In genomic region chr4:98700630-98701029, GRCh38 we compare ENCODE assay signal across 21 cellular contexts. TPM values are rescaled to one million over a fixed set of nuclear protein-coding genes. Genes with fewer than 3 reads are reported as not detected.
DNase-seq lines count a peak whose midpoint lies in the region; ATAC-seq and TF ChIP-seq lines count a peak whose summit lies in the region.
"Had no signal": no experiment of that assay in that cellular context is flagged by ENCODE, and none has a peak within 500 bp of the region (broad histone marks: within the 10 kb centered on the region; RNA-seq: fewer than 3 reads in every experiment).

No MANE protein-coding gene starts in this region.

- no peak overlapping the region for H3K4me3 ChIP-seq in esophagus muscularis mucosa
- H3K4me3 ChIP-seq: BLaER1 treated with 17β-estradiol and CSF1 and Interleukin-3, amounts not matched to agents 10 nM and 100 nM; GM12878; GM23338 had no signal

- H3K27ac ChIP-seq in esophagus muscularis mucosa (replicated peaks in 1 of 4) (no peak overlapping the region), temporal lobe (ENCODE audit: low read depth, low read length) (peak overlapping the region; percentile 57)
- H3K27ac ChIP-seq: 22Rv1; BLaER1 treated with 17β-estradiol and CSF1 and Interleukin-3, amounts not matched to agents 10 nM and 100 nM had no signal

- H3K36me3 ChIP-seq in esophagus muscularis mucosa = no peaks in the 10 kb centered on the region
- H3K36me3 ChIP-seq: BE2C; BLaER1 treated with 17β-estradiol and CSF1 and Interleukin-3, amounts not matched to agents 10 nM and 100 nM had no signal

- no peak for TF ChIP-seq POLR2A in esophagus muscularis mucosa (IDR thresholded peaks at IDR 0.05; ENCODE audit: low read depth)

- H3K4me1 Mint-ChIP-seq in central memory CD8-positive, alpha-beta T cell = peaks cover 13% of the 10 kb centered on the region
- H3K4me1 Mint-ChIP-seq: CD14-positive monocyte, GM23338 had no signal

- H3K4me3 Mint-ChIP-seq in central memory CD8-positive, alpha-beta T cell = no peak overlapping the region
- H3K4me3 Mint-ChIP-seq: CD14-positive monocyte; CD4-positive, alpha-beta T cell; CD8-positive, alpha-beta memory T cell; GM23338; H9 had no signal

- peaks cover 0 to 4% (median 0%) of the 10 kb centered on the region in 4 donors for H3K9me3 ChIP-seq in esophagus muscularis mucosa
- H3K9me3 ChIP-seq: BE2C had no signal

- no peak for ATAC-seq in central memory CD8-positive, alpha-beta T cell (replicated peaks; ENCODE audit: extremely low read depth, poor library complexity, severe bottlenecking)
- ATAC-seq: GM12878, GM23338, HCT116 had no signal

- H3K27me3 ChIP-seq in esophagus muscularis mucosa = no peaks in the 10 kb centered on the region
- H3K27me3 ChIP-seq: BE2C; BLaER1 treated with 17β-estradiol and CSF1 and Interleukin-3, amounts not matched to agents 10 nM and 100 nM had no signal

- no peaks in the 10 kb centered on the region for H3K4me1 ChIP-seq in esophagus muscularis mucosa
- H3K4me1 ChIP-seq: BE2C; BLaER1 treated with 17β-estradiol and CSF1 and Interleukin-3, amounts not matched to agents 10 nM and 100 nM had no signal

- intact Hi-C loops in esophagus muscularis mucosa (cut with DNase I) = no loop called here

- peaks cover 5% of the 10 kb centered on the region for H3K9me3 Mint-ChIP-seq in central memory CD8-positive, alpha-beta T cell

- DNase-seq in Ammon's horn (ENCODE audit: low spot score) (peak; percentile 16), esophagus muscularis mucosa (ENCODE audit: extremely low spot score) (peak; percentile 45), SHP77 (lab: John Stamatoyannopoulos, UW) (no peak), globus pallidus (ENCODE audit: low spot score) (no peak), KG1 (lab: John Stamatoyannopoulos, UW) (no peak)
- no peak for DNase-seq in central memory CD8-positive, alpha-beta T cell (ENCODE audit: low spot score in 2 of 2)
- DNase-seq: BE2C; CD4-positive, alpha-beta T cell; CD8-positive, alpha-beta memory T cell; DMS 273 treated with DMSO at 0.1 percent for 48 hours; DMS79; EL; GDM1; H9 had no signal

- H3K27me3 Mint-ChIP-seq in central memory CD8-positive, alpha-beta T cell = no peaks in the 10 kb centered on the region
- H3K27me3 Mint-ChIP-seq: CD4-positive, alpha-beta T cell; CD8-positive, alpha-beta memory T cell had no signal

- peak overlapping the region; percentile 7 for H3K27ac Mint-ChIP-seq in central memory CD8-positive, alpha-beta T cell (ENCODE audit: low read depth)
- H3K27ac Mint-ChIP-seq: CD14-positive monocyte; CD4-positive, alpha-beta T cell; GM23338; H9 had no signal

- no peak for TF ChIP-seq CTCF in esophagus muscularis mucosa (IDR thresholded peaks at IDR 0.05)

- no peak for TF ChIP-seq EP300 in esophagus muscularis mucosa (IDR thresholded peaks at IDR 0.05)

- 92% methylated on average over 3 of the region's 3 CpGs for WGBS in esophagus muscularis mucosa

- no peaks in the 10 kb centered on the region for H3K36me3 Mint-ChIP-seq in central memory CD8-positive, alpha-beta T cell (ENCODE audit: insufficient read depth)
- H3K36me3 Mint-ChIP-seq: CD14-positive monocyte had no signal

RNA-seq across cellular contexts. Expression of gene TSPAN5, which starts 42.2 kb away (rescaled TPM):
- 10 to 100 TPM in 3 of 4 donors, 1 to 10 TPM in 1; 9.1 to 16.8 (median 13.3) TPM for total RNA-seq in esophagus muscularis mucosa
- 112 TPM for total RNA-seq in temporal lobe

Comparison
In these comparisons a context has a peak if more than half of its experiments do, and no peak if none do; other contexts are left out.
1. DNase-seq: peak in Ammon's horn (single experiment) and esophagus muscularis mucosa (single experiment); none in central memory CD8-positive, alpha-beta T cell (0 of 2), SHP77 (0 of 2), globus pallidus (single experiment) and KG1 (single experiment).